ENCODE assay signal across 28 cellular contexts in genomic region chr11:76456571-76456970, GRCh38.
"Had no signal": no experiment of that assay in that cellular context is flagged by ENCODE, and none has a peak within 500 bp of the region (broad histone marks: within the 10 kb centered on the region; RNA-seq: fewer than 3 reads in every experiment).

No MANE protein-coding gene starts in this region.

- H3K27me3 ChIP-seq: body of pancreas, neutrophil, ovary, right lobe of liver, stomach, uterus had no signal

- H3K27me3 Mint-ChIP-seq: activated CD4-positive, alpha-beta T cell treated with anti-CD3 and anti-CD28 coated beads, Interleukin-2, amount 10 ng/mL, durations not matched to agents 24 days and 14 days; activated CD8-positive, alpha-beta memory T cell treated with anti-CD3 and anti-CD28 coated beads, Interleukin-2, amount 10 ng/mL, durations not matched to agents 7 days and 5 days; activated CD8-positive, alpha-beta T cell treated with anti-CD3 and anti-CD28 coated beads for 36 hours; activated naive CD4-positive, alpha-beta T cell treated with anti-CD3 and anti-CD28 coated beads, Interleukin-2, amount 10 ng/mL, durations not matched to agents 7 days and 5 days; activated naive CD8-positive, alpha-beta T cell treated with anti-CD3 and anti-CD28 coated beads, Interleukin-2, amount 50 U/mL, for 24 hours; dendritic cell treated with granulocyte-macrophage colony-stimulating factor and Interleukin-4, amounts not matched to agents 40 ng/mL and 50 ng/mL, for 4 days; stimulated activated memory B cell treated with anti-CD40 and anti-IgM and Interleukin-4, amounts not matched to agents 10 μg/mL and 1 μg/mL and 100 μg/mL, for 72 hours; T-helper 17 cell had no signal

- H3K36me3 ChIP-seq: ovary, uterus had no signal

- DNase-seq: activated CD4-positive, alpha-beta T cell treated with anti-CD3 and anti-CD28 coated beads, Interleukin-2, amount 10 ng/mL, durations not matched to agents 24 days and 14 days; activated CD8-positive, alpha-beta memory T cell treated with anti-CD3 and anti-CD28 coated beads, Interleukin-2, amount 10 ng/mL, durations not matched to agents 7 days and 5 days; activated CD8-positive, alpha-beta T cell treated with anti-CD3 and anti-CD28 coated beads for 36 hours; activated effector memory CD4-positive, alpha-beta T cell treated with anti-CD3 and anti-CD28 coated beads, Interleukin-2, amount 50 U/mL, for 16 hours; activated naive CD4-positive, alpha-beta T cell treated with anti-CD3 and anti-CD28 coated beads, Interleukin-2, amount 10 ng/mL, durations not matched to agents 7 days and 5 days; activated naive CD8-positive, alpha-beta T cell treated with anti-CD3 and anti-CD28 coated beads, Interleukin-2, amount 50 U/mL, for 24 hours; activated T-cell treated with anti-CD3 and anti-CD28 coated beads for 4 hours; body of pancreas; caudate nucleus; effector CD8-positive, alpha-beta T cell; hypothalamus; midbrain; natural killer cell; ovary; right lobe of liver; stimulated activated CD4-positive, alpha-beta T cell treated with anti-CD3 and anti-CD28 coated beads, Interleukin-15, amount 100 ng/mL, for 24 hours; stomach; SW 1271; T-helper 17 cell; uterus had no signal

- H3K4me3 Mint-ChIP-seq: activated CD4-positive, alpha-beta T cell treated with anti-CD3 and anti-CD28 coated beads, Interleukin-2, amount 10 ng/mL, durations not matched to agents 24 days and 14 days; activated CD8-positive, alpha-beta memory T cell treated with anti-CD3 and anti-CD28 coated beads, Interleukin-2, amount 10 ng/mL, durations not matched to agents 7 days and 5 days; activated CD8-positive, alpha-beta T cell treated with anti-CD3 and anti-CD28 coated beads for 36 hours; activated naive CD4-positive, alpha-beta T cell treated with anti-CD3 and anti-CD28 coated beads, Interleukin-2, amount 10 ng/mL, durations not matched to agents 7 days and 5 days; activated naive CD8-positive, alpha-beta T cell treated with anti-CD3 and anti-CD28 coated beads, Interleukin-2, amount 50 U/mL, for 24 hours; dendritic cell treated with granulocyte-macrophage colony-stimulating factor and Interleukin-4, amounts not matched to agents 40 ng/mL and 50 ng/mL, for 4 days; natural killer cell; stimulated activated memory B cell treated with anti-CD40 and anti-IgM and Interleukin-4, amounts not matched to agents 10 μg/mL and 1 μg/mL and 100 μg/mL, for 72 hours; T-helper 17 cell had no signal

- H3K9me3 ChIP-seq: body of pancreas, neutrophil, ovary, right lobe of liver, stomach, uterus had no signal

- H3K4me3 ChIP-seq: body of pancreas, lung, ovary, right lobe of liver, skin epidermis, stomach, uterus had no signal

- H3K27ac ChIP-seq: body of pancreas, neutrophil, ovary, right lobe of liver, skin epidermis, stomach, uterus had no signal

- H3K4me1 ChIP-seq: right lobe of liver had no signal

- ATAC-seq: activated CD4-positive, CD25-positive, alpha-beta regulatory T cell treated with anti-CD3 and anti-CD28 coated beads, Interleukin-2, amount 50 U/mL, for 24 hours; activated CD8-positive, alpha-beta memory T cell treated with anti-CD3 and anti-CD28 coated beads, Interleukin-2, amount 10 ng/mL, durations not matched to agents 7 days and 5 days; activated CD8-positive, alpha-beta T cell treated with anti-CD3 and anti-CD28 coated beads for 36 hours; activated naive CD8-positive, alpha-beta T cell treated with anti-CD3 and anti-CD28 coated beads, Interleukin-2, amount 50 U/mL, for 24 hours; body of pancreas; esophagus mucosa; left lobe of liver; natural killer cell; right lobe of liver; stimulated activated memory B cell treated with anti-CD40 and anti-IgM and Interleukin-4, amounts not matched to agents 10 μg/mL and 1 μg/mL and 100 μg/mL, for 72 hours; T-helper 17 cell had no signal

- H3K27ac Mint-ChIP-seq: activated CD4-positive, alpha-beta T cell treated with anti-CD3 and anti-CD28 coated beads, Interleukin-2, amount 10 ng/mL, durations not matched to agents 24 days and 14 days; activated CD8-positive, alpha-beta memory T cell treated with anti-CD3 and anti-CD28 coated beads, Interleukin-2, amount 10 ng/mL, durations not matched to agents 7 days and 5 days; activated CD8-positive, alpha-beta T cell treated with anti-CD3 and anti-CD28 coated beads for 36 hours; activated naive CD4-positive, alpha-beta T cell treated with anti-CD3 and anti-CD28 coated beads, Interleukin-2, amount 10 ng/mL, durations not matched to agents 7 days and 5 days; activated naive CD8-positive, alpha-beta T cell treated with anti-CD3 and anti-CD28 coated beads, Interleukin-2, amount 50 U/mL, for 24 hours; dendritic cell treated with granulocyte-macrophage colony-stimulating factor and Interleukin-4, amounts not matched to agents 40 ng/mL and 50 ng/mL, for 4 days; natural killer cell; stimulated activated memory B cell treated with anti-CD40 and anti-IgM and Interleukin-4, amounts not matched to agents 10 μg/mL and 1 μg/mL and 100 μg/mL, for 72 hours; T-helper 17 cell had no signal

- H3K4me1 Mint-ChIP-seq: activated naive CD8-positive, alpha-beta T cell treated with anti-CD3 and anti-CD28 coated beads, Interleukin-2, amount 50 U/mL, for 24 hours; natural killer cell had no signal

- H3K9me3 Mint-ChIP-seq: activated CD4-positive, alpha-beta T cell treated with anti-CD3 and anti-CD28 coated beads, Interleukin-2, amount 10 ng/mL, durations not matched to agents 24 days and 14 days; activated CD8-positive, alpha-beta T cell treated with anti-CD3 and anti-CD28 coated beads for 36 hours; activated naive CD4-positive, alpha-beta T cell treated with anti-CD3 and anti-CD28 coated beads, Interleukin-2, amount 10 ng/mL, durations not matched to agents 7 days and 5 days; activated naive CD8-positive, alpha-beta T cell treated with anti-CD3 and anti-CD28 coated beads, Interleukin-2, amount 50 U/mL, for 24 hours; dendritic cell treated with granulocyte-macrophage colony-stimulating factor and Interleukin-4, amounts not matched to agents 40 ng/mL and 50 ng/mL, for 4 days; natural killer cell; stimulated activated memory B cell treated with anti-CD40 and anti-IgM and Interleukin-4, amounts not matched to agents 10 μg/mL and 1 μg/mL and 100 μg/mL, for 72 hours had no signal
